In genomic region chr10:15370741-15371701, GRCh38 we compare ENCODE assay signal across 8 cellular contexts. TPM values are rescaled to one million over a fixed set of nuclear protein-coding genes. Genes with fewer than 3 reads are reported as not detected.
DNase-seq lines count a peak whose midpoint lies in the region; ATAC-seq and TF ChIP-seq lines count a peak whose summit lies in the region.

FAM171A1 (minus strand) TSS chr10:15371289; CDS start chr10:15371052, 237 bp downstream.

- peak within 1 kb of the TSS; percentile 85 for H2AFZ ChIP-seq in parathyroid adenoma

- peak; percentile 65 for ATAC-seq in HG02981 (IDR thresholded peaks at IDR 0.05; ENCODE audit: unreplicated experiment)
- ATAC-seq in SK-N-SH treated with all-trans-retinoic acid at 6 μM for 48 hours, result peak; percentile 56
- ATAC-seq in Right ventricle myocardium superior (ENCODE audit: poor library complexity), result peak; percentile 83

- H3K36me3 ChIP-seq in parathyroid adenoma (ENCODE audit: control insufficient read depth, insufficient read depth, low read length), result no peaks in the 10 kb centered on the region
- no peaks in the 10 kb centered on the region for H3K36me3 ChIP-seq in tibial nerve

- DNase-seq in DMS 273 (lab: John Stamatoyannopoulos, UW; ENCODE audit: unreplicated experiment) (peak; percentile 84), DMS 273 treated with DMSO at 0.1 percent for 48 hours (lab: John Stamatoyannopoulos, UW) (no peak), Right ventricle myocardium superior (peak; percentile 74), tibial nerve (ENCODE audit: low spot score in 2 of 2) (no peak)
- DNase-seq in activated naive CD8-positive, alpha-beta T cell treated with anti-CD3 and anti-CD28 coated beads, Interleukin-2, amount 50 U/mL, for 16 hours (ENCODE audit: low read depth, low spot score), result peak; percentile 21

- no peak for TF ChIP-seq EP300 in tibial nerve (IDR thresholded peaks at IDR 0.05)

- H3K27me3 ChIP-seq in parathyroid adenoma (ENCODE audit: control insufficient read depth, insufficient read depth, low read length) (no peaks in the 10 kb centered on the region), tibial nerve (no peaks in the 10 kb centered on the region)

- H3K9me3 ChIP-seq in parathyroid adenoma (ENCODE audit: control insufficient read depth, low read length) (no peaks in the 10 kb centered on the region), tibial nerve (no peaks in the 10 kb centered on the region)

- no peaks in the 10 kb centered on the region for H3K4me1 ChIP-seq in parathyroid adenoma
- H3K4me1 ChIP-seq in tibial nerve, result peaks cover 0 to 48% (median 5%) of the 10 kb centered on the region in 4 donors

- intact Hi-C loops in Right ventricle myocardium superior (cut with DNase I), result loop anchor here (5.0 kb wide), 1 partner anchor 159 kb away; no protein-coding TSS in a partner anchor

- WGBS in tibial nerve, 2 donors, result 7 to 10% methylated on average over 31 to 33 of the region's 135 CpGs

- H3K9ac ChIP-seq in parathyroid adenoma, result peak within 1 kb of the TSS; percentile 33

- H3K27ac ChIP-seq in parathyroid adenoma (no peak within 1 kb of the TSS), tibial nerve (peak within 1 kb of the TSS; percentile 50 to 92 (median 76))

- H3K4me2 ChIP-seq in parathyroid adenoma (ENCODE audit: low read length), result peak within 1 kb of the TSS; percentile 84

- TF ChIP-seq CTCF in parathyroid adenoma (IDR thresholded peaks at IDR 0.05), result peak; percentile 6
- TF ChIP-seq CTCF in tibial nerve (IDR thresholded peaks at IDR 0.05), result peak in 4 of 5 experiments; percentile 37 to 72 (median 49)

- TF ChIP-seq POLR2A in tibial nerve (IDR thresholded peaks at IDR 0.05), result peak in 1 of 2 donors; percentile 22

- H3K79me2 ChIP-seq in parathyroid adenoma, result no peaks in the 10 kb centered on the region

- peak within 1 kb of the TSS; percentile 50 for H3K4me3 ChIP-seq in parathyroid adenoma (ENCODE audit: low read depth, low read length)
- H3K4me3 ChIP-seq in tibial nerve, result peak within 1 kb of the TSS; percentile 58 to 88 (median 66)

TF ChIP-seq in SK-N-SH treated with all-trans-retinoic acid at 6 μM for 48 hours, 23 proteins besides CTCF, POLR2A, EP300 and RAD21:
- TF ChIP-seq ZNF565 (CRISPR knock-in tag; conservative IDR thresholded peaks at IDR 0.05; ENCODE audit: low read depth), result no peak
- no peak for TF ChIP-seq POU6F1 (CRISPR knock-in tag; IDR thresholded peaks at IDR 0.05; ENCODE audit: borderline replicate concordance, low read depth)
- TF ChIP-seq ZFP3 (CRISPR knock-in tag; IDR thresholded peaks at IDR 0.05), result no peak
- no peak for TF ChIP-seq SNAI2 (CRISPR knock-in tag; IDR thresholded peaks at IDR 0.05)
- TF ChIP-seq ZNF70 (CRISPR knock-in tag; IDR thresholded peaks at IDR 0.05), result no peak
- TF ChIP-seq ZNF8 (CRISPR knock-in tag; IDR thresholded peaks at IDR 0.05), result no peak
- no peak for TF ChIP-seq ZC3H10 (CRISPR knock-in tag; IDR thresholded peaks at IDR 0.05)
- no peak for TF ChIP-seq RARB (CRISPR knock-in tag; IDR thresholded peaks at IDR 0.05)
- no peak for TF ChIP-seq PATZ1 (CRISPR knock-in tag; IDR thresholded peaks at IDR 0.05; ENCODE audit: borderline replicate concordance)
- no peak for TF ChIP-seq ARNTL (CRISPR knock-in tag; IDR thresholded peaks at IDR 0.05; ENCODE audit: borderline replicate concordance, low read depth)
- TF ChIP-seq CSDC2 (CRISPR knock-in tag; IDR thresholded peaks at IDR 0.05), result no peak
- no peak for TF ChIP-seq OSR1 (CRISPR knock-in tag; IDR thresholded peaks at IDR 0.05)
- TF ChIP-seq TCF4 (CRISPR knock-in tag; IDR thresholded peaks at IDR 0.05; ENCODE audit: borderline replicate concordance), result no peak
- TF ChIP-seq ZFP30 (CRISPR knock-in tag; IDR thresholded peaks at IDR 0.05), result no peak
- no peak for TF ChIP-seq GLIS3 (CRISPR knock-in tag; IDR thresholded peaks at IDR 0.05)
- no peak for TF ChIP-seq TOX (CRISPR knock-in tag; IDR thresholded peaks at IDR 0.05; ENCODE audit: borderline replicate concordance)
- TF ChIP-seq PPARA (CRISPR knock-in tag; IDR thresholded peaks at IDR 0.05; ENCODE audit: borderline replicate concordance), result no peak
- TF ChIP-seq ISL1 (CRISPR knock-in tag; IDR thresholded peaks at IDR 0.05), result no peak

RNA-seq across cellular contexts. Expression of gene FAM171A1, which starts in this region (rescaled TPM):
- total RNA-seq in Right ventricle myocardium superior, result 10.3 TPM
- 10 to 100 TPM; 15.3 to 31.2 (median 21.2) TPM for total RNA-seq in tibial nerve

Comparison
In these comparisons a context has a peak if more than half of its experiments do, and no peak if none do; other contexts are left out.
1. DNase-seq: peak in DMS 273 (single experiment), activated naive CD8-positive, alpha-beta T cell treated with anti-CD3 and anti-CD28 coated beads, Interleukin-2, amount 50 U/mL, for 16 hours (single experiment) and Right ventricle myocardium superior (single experiment); none in DMS 273 treated with DMSO at 0.1 percent for 48 hours (single experiment) and tibial nerve (0 of 2).
2. Peak in every context shown above with its lines, with median percentiles within 50 percentile points of each other: ATAC-seq.